8 cellular contexts compared by ENCODE assay signal in genomic region chr17:40121886-40122465, GRCh38. TPM values are rescaled to one million over a fixed set of nuclear protein-coding genes. Genes with fewer than 3 reads are reported as not detected.
DNase-seq lines count a peak whose midpoint lies in the region; ATAC-seq and TF ChIP-seq lines count a peak whose summit lies in the region.

MSL1 (plus strand) TSS chr17:40121971; CDS start chr17:40122613, 642 bp downstream.

- peaks cover 59% of the 10 kb centered on the region for H3K79me2 ChIP-seq in PC-3 (ENCODE audit: low read length)

- DNase-seq in A172 (ENCODE audit: low spot score): peak; percentile 65
- DNase-seq in HT1080 (ENCODE audit: low read depth): peak; percentile 61
- DNase-seq in PC-3: peak; percentile 61
- peak; percentile 77 for DNase-seq in activated T-cell treated with anti-CD3 and anti-CD28 coated beads, Interleukin-2, amount 50 U/mL, for 4 hours
- peak; percentile 85 to 93 for DNase-seq in erythroblast (lab: John Stamatoyannopoulos, UW)
- DNase-seq in mucosa of gallbladder (ENCODE audit: low spot score): peak; percentile 86
- peak; percentile 61 to 75 for DNase-seq in stimulated activated CD8-positive, alpha-beta memory T cell treated with anti-CD3 and anti-CD28 coated beads, Interleukin-4, amount 100 ng/mL, for 1 hour (ENCODE audit: low read depth in 2 of 2, low spot score in 1 of 2)

- peak within 1 kb of the TSS; percentile 57 for H3K27ac ChIP-seq in PC-3 (ENCODE audit: low read length)

- H2AFZ ChIP-seq in PC-3 (ENCODE audit: low read length): peak within 1 kb of the TSS; percentile 85

- no peak for TF ChIP-seq POLR2A in erythroblast (IDR thresholded peaks at IDR 0.05; ENCODE audit: low read length)

- intact Hi-C loops in PC-3 (cut with micrococcal nuclease): no loop called here

- peak within 1 kb of the TSS; percentile 93 for H3K9ac ChIP-seq in PC-3 (ENCODE audit: low read length)

- CTCF ChIA-PET in PC-3 (lab: Charles Lee): interaction anchor here (0.6 to 1.0 kb wide), 2 partner anchors 9 to 74 kb away, joined by 3 to 4 read pairs; no protein-coding TSS in a partner anchor

- H3K27me3 Mint-ChIP-seq in activated T-cell treated with anti-CD3 and anti-CD28 coated beads, Interleukin-2, amount 50 U/mL, for 4 hours (ENCODE audit: low read depth): no peaks in the 10 kb centered on the region

- H3K4me3 Mint-ChIP-seq in activated T-cell treated with anti-CD3 and anti-CD28 coated beads, Interleukin-2, amount 50 U/mL, for 4 hours: peak within 1 kb of the TSS; percentile 78

- H3K9me2 ChIP-seq in PC-3 (replicated peaks; ENCODE audit: low read length): no peaks in the 10 kb centered on the region

- 0 out of 2 replicates have a peak, but pooled peaks cover 7% of the 10 kb centered on the region for H4K20me1 ChIP-seq in PC-3 (ENCODE audit: low read length)

- H3K36me3 Mint-ChIP-seq in activated T-cell treated with anti-CD3 and anti-CD28 coated beads, Interleukin-2, amount 50 U/mL, for 4 hours (ENCODE audit: insufficient read depth): peaks cover 8% of the 10 kb centered on the region

- peaks cover 4% of the 10 kb centered on the region for H3K4me1 ChIP-seq in PC-3 (ENCODE audit: insufficient read depth, low read length)

- H3K4me2 ChIP-seq in PC-3 (ENCODE audit: low read length): peak within 1 kb of the TSS; percentile 98

- H3K4me3 ChIP-seq in PC-3 (ENCODE audit: low read length): peak within 1 kb of the TSS; percentile 99

- H3K36me3 ChIP-seq in PC-3 (ENCODE audit: low read depth, low read length): peaks cover 7% of the 10 kb centered on the region; the same call in 1 of the 2 replicates

- H3F3A ChIP-seq in PC-3 (ENCODE audit: low read length, unreplicated experiment): no peaks in the 10 kb centered on the region

- TF ChIP-seq CTCF in PC-3 (conservative IDR thresholded peaks at IDR 0.05; ENCODE audit: low read depth, low read length): no peak

- peak; percentile 59 for ATAC-seq in GM18868 (IDR thresholded peaks at IDR 0.05; ENCODE audit: unreplicated experiment)
- peak; percentile 61 for ATAC-seq in PC-3
- peak; percentile 76 to 79 for ATAC-seq in activated T-cell treated with anti-CD3 and anti-CD28 coated beads, Interleukin-2, amount 50 U/mL, for 4 hours

- H3K27me3 ChIP-seq in PC-3 (ENCODE audit: low read length): no peaks in the 10 kb centered on the region

- POLR2A ChIA-PET in PC-3 (lab: Charles Lee; ENCODE audit: unreplicated experiment): interaction anchor here (0.7 to 1.5 kb wide), 3 partner anchors 9 to 18 kb away, joined by 8 to 16 read pairs (median 9); no protein-coding TSS in a partner anchor

- no TSS peak for BruUV-seq in PC-3 (replicated peaks; lab: Mats Ljungman, UMichigan)

- no peaks in the 10 kb centered on the region for H3K9me3 ChIP-seq in PC-3 (ENCODE audit: low read length)

- no peaks in the 10 kb centered on the region for H3K9me3 Mint-ChIP-seq in activated T-cell treated with anti-CD3 and anti-CD28 coated beads, Interleukin-2, amount 50 U/mL, for 4 hours

- peaks cover 37% of the 10 kb centered on the region for H3K4me1 Mint-ChIP-seq in activated T-cell treated with anti-CD3 and anti-CD28 coated beads, Interleukin-2, amount 50 U/mL, for 4 hours (ENCODE audit: low read depth)

RNA-seq across cellular contexts. Expression of gene MSL1, which starts in this region (rescaled TPM):
- total RNA-seq in A172 (2014; rRNA removed; shearing (Covaris generic)): 61.3 and 64.3 TPM in 2 replicates
- total RNA-seq in HT1080 (2014; rRNA removed; shearing (Covaris generic)): 42.5 and 51.3 TPM in 2 replicates
- 38.3 and 43.9 TPM in 2 replicates for polyA plus RNA-seq in HT1080 (2015; cell fraction: cytosol; rRNA removed)
- 145 and 152 TPM in 2 replicates for polyA plus RNA-seq in HT1080 (2015; cell fraction: nucleus; rRNA removed)
- total RNA-seq in PC-3 (2014; rRNA removed) (22.2 and 38.1 TPM in 2 replicates), mucosa of gallbladder (90.9 TPM)
- total RNA-seq in activated T-cell treated with anti-CD3 and anti-CD28 coated beads, Interleukin-2, amount 50 U/mL, for 4 hours: 10 to 100 TPM; 63.3 to 68.5 (median 64.1) TPM

Comparison
In these comparisons a context has a peak if more than half of its experiments do, and no peak if none do; other contexts are left out.
1. Peak in every context shown above with its lines: DNase-seq, ATAC-seq, H3K4me3 ChIP-seq and H3K27ac ChIP-seq.